Comparison of ENCODE assay signal across 1 cellular context in the genomic region with DNA sequence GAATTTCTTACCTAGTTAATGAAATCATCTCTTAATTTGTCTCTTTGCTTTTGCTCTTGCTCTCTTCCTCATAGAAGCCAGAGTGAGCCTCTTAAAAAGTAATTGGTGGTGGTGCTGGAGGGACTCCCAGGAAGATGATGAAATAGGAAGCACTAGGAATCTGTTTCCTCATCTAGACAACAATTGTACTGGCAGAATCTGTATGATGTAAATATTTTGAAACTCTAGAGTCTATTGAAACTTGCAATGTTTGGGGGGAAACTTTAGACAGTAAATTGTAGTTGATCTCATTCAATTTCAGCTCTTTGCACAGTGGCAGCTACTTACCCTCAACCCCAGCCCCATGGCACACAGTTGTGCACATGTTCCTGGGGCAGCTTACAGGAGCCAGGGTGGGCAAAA.
A peak's percentile ranks its signal among the peaks of the same experiment; 100 is the strongest.
TF ChIP-seq lines count a peak whose summit lies in the region.

No MANE protein-coding gene starts in this region.

TF ChIP-seq in K562, 482 proteins besides CTCF, POLR2A, EP300 and RAD21 (continued from another document):
- TF ChIP-seq HMGXB4 (CRISPR knock-in tag; IDR thresholded peaks at IDR 0.05) (no peak), ZNF232 (CRISPR knock-in tag; IDR thresholded peaks at IDR 0.05) (no peak), NFIC (IDR thresholded peaks at IDR 0.05) (no peak), PTTG1 (tag; IDR thresholded peaks at IDR 0.05; ENCODE audit: low read depth) (no peak), PHTF2 (CRISPR knock-in tag; IDR thresholded peaks at IDR 0.05) (no peak), ZNF561 (CRISPR knock-in tag; conservative IDR thresholded peaks at IDR 0.05) (0 out of 2 replicates have a peak, but pooled peaks have one; percentile 4), ZSCAN32 (CRISPR knock-in tag; IDR thresholded peaks at IDR 0.05) (no peak), ZNF318 (IDR thresholded peaks at IDR 0.05; ENCODE audit: borderline replicate concordance in 1 of 2, low read depth in 1 of 2) (no peak), HMG20B (CRISPR knock-in tag; IDR thresholded peaks at IDR 0.05) (no peak), IRF9 (tag; IDR thresholded peaks at IDR 0.05) (no peak), JUN (IDR thresholded peaks at IDR 0.05; ENCODE audit: borderline replicate concordance, low read depth, low read length) (no peak), JUN (CRISPR knock-in tag; IDR thresholded peaks at IDR 0.05; ENCODE audit: borderline replicate concordance) (no peak), ZFX (CRISPR knock-in tag; IDR thresholded peaks at IDR 0.05) (no peak), MTA2 (IDR thresholded peaks at IDR 0.05; ENCODE audit: low read depth) (no peak), KLF1 (tag; IDR thresholded peaks at IDR 0.05) (no peak), MAFG (tag; conservative IDR thresholded peaks at IDR 0.05) (no peak), ZFPM2 (CRISPR knock-in tag; IDR thresholded peaks at IDR 0.05) (no peak; the same call in 1 of the 2 replicates), NRF1 (conservative IDR thresholded peaks at IDR 0.05 in 1 of 2, IDR thresholded peaks at IDR 0.05 in 1 of 2) (no peak), NR2C2 (CRISPR knock-in tag; IDR thresholded peaks at IDR 0.05) (no peak), NR2C2 (tag; IDR thresholded peaks at IDR 0.05) (no peak; the same call in 1 of the 2 replicates), FOXP1 (CRISPR knock-in tag; IDR thresholded peaks at IDR 0.05) (no peak), XRCC4 (IDR thresholded peaks at IDR 0.05; ENCODE audit: extremely low read depth, insufficient read depth, insufficient read length) (no peak), ZNF274 (IDR thresholded peaks at IDR 0.05; ENCODE audit: borderline replicate concordance, low read depth, low read length) (no peak), ATF3 (IDR thresholded peaks at IDR 0.05) (peak; percentile 85), ATF3 (CRISPR knock-in tag; conservative IDR thresholded peaks at IDR 0.05) (no peak), MYC (IDR thresholded peaks at IDR 0.05; ENCODE audit: low read depth, low read length) (no peak), MYC (CRISPR knock-in tag; IDR thresholded peaks at IDR 0.05; ENCODE audit: borderline replicate concordance, low read depth) (0 out of 2 replicates have a peak, but pooled peaks have one; percentile 9), IFI16 (CRISPR knock-in tag; IDR thresholded peaks at IDR 0.05) (no peak), GABPA (tag; conservative IDR thresholded peaks at IDR 0.05; ENCODE audit: low read depth) (peak; percentile 75), NFE2 (IDR thresholded peaks at IDR 0.05; ENCODE audit: low read depth) (no peak), DPF2 (IDR thresholded peaks at IDR 0.05) (no peak), CREM (IDR thresholded peaks at IDR 0.05; ENCODE audit: low read depth) (no peak), RBM15 (IDR thresholded peaks at IDR 0.05; ENCODE audit: insufficient read depth, low read length) (no peak), MXD1 (CRISPR knock-in tag; IDR thresholded peaks at IDR 0.05; ENCODE audit: borderline replicate concordance, poor library complexity, severe bottlenecking) (no peak), ZKSCAN3 (CRISPR knock-in tag; IDR thresholded peaks at IDR 0.05) (no peak), SLC30A9 (CRISPR knock-in tag; IDR thresholded peaks at IDR 0.05) (no peak)
- TF ChIP-seq, protein P1, sequence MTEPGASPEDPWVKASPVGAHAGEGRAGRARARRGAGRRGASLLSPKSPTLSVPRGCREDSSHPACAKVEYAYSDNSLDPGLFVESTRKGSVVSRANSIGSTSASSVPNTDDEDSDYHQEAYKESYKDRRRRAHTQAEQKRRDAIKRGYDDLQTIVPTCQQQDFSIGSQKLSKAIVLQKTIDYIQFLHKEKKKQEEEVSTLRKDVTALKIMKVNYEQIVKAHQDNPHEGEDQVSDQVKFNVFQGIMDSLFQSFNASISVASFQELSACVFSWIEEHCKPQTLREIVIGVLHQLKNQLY (CRISPR knock-in tag; conservative IDR thresholded peaks at IDR 0.05) = no peak
